19 cellular contexts compared by ENCODE assay signal in genomic region chr7:85950871-85951270, GRCh38.
A peak's percentile ranks its signal among the peaks of the same experiment; 100 is the strongest.
DNase-seq lines count a peak whose midpoint lies in the region; ATAC-seq, FAIRE-seq and TF ChIP-seq lines count a peak whose summit lies in the region.
"Had no signal": no experiment of that assay in that cellular context is flagged by ENCODE, and none has a peak within 500 bp of the region (broad histone marks: within the 10 kb centered on the region; RNA-seq: fewer than 3 reads in every experiment).

No MANE protein-coding gene starts in this region.

- H2BK20ac ChIP-seq in IMR-90 (ENCODE audit: low read depth, low read length), result no peak overlapping the region

- H3F3A ChIP-seq in neural cell (ENCODE audit: insufficient read depth, low read length, poor library complexity, severe bottlenecking), result no peaks in the 10 kb centered on the region

- no peak overlapping the region for H3K23ac ChIP-seq in IMR-90 (ENCODE audit: low read depth, low read length)

- no peak overlapping the region for H4K91ac ChIP-seq in IMR-90 (ENCODE audit: insufficient read depth, low read depth, low read length)

- TF ChIP-seq CTCF in A549 (IDR thresholded peaks at IDR 0.05) (no peak), IMR-90 (conservative IDR thresholded peaks at IDR 0.05; ENCODE audit: low read depth, low read length) (no peak), neural cell (IDR thresholded peaks at IDR 0.05; ENCODE audit: poor library complexity, severe bottlenecking) (no peak), right atrium auricular region (IDR thresholded peaks at IDR 0.05) (no peak)

- in situ Hi-C loops in IMR-90 (cut with MboI; ENCODE audit: low sequenced_read_pairs), result no loop called here

- H3K14ac ChIP-seq in IMR-90 (replicated peaks; ENCODE audit: low read depth, low read length), result no peak overlapping the region

- no peak for FAIRE-seq in A549 (lab: Jason Lieb, UNC)
- FAIRE-seq: D721Med, G401.6, GM12891, GM19239 had no signal

- H3K79me2 ChIP-seq in neural cell (replicated peaks; ENCODE audit: insufficient read depth, low read length), result no peaks in the 10 kb centered on the region

- TF ChIP-seq EP300 in A549 (IDR thresholded peaks at IDR 0.05) (no peak), neural cell (conservative IDR thresholded peaks at IDR 0.05; ENCODE audit: poor library complexity, severe bottlenecking) (peak; percentile 15)

- DNase-seq in A549 (ENCODE audit: low read depth in 1 of 2, low spot score in 1 of 2) (no peak), IMR-90 (no peak), right atrium auricular region (ENCODE audit: low spot score) (no peak), right cardiac atrium (no peak)
- DNase-seq: 8988T; AML-193; Caco-2; Calu3; CD4-positive, alpha-beta T cell; CD8-positive, alpha-beta T cell; DMS79 treated with DMSO at 0.1 percent for 48 hours; GF-D8 had no signal

- no peak overlapping the region for H2BK5ac ChIP-seq in IMR-90 (ENCODE audit: low read depth, low read length, poor library complexity, severe bottlenecking)

- dilution Hi-C loops in IMR-90 (cut with HindIII; ENCODE audit: low sequenced_read_pairs, unreplicated experiment), result no loop called here

- H3K4me3 ChIP-seq in A549 (no peak overlapping the region), IMR-90 (ENCODE audit: insufficient read depth, low read depth, low read length) (no peak overlapping the region), neural cell (ENCODE audit: low read length) (no peak overlapping the region), right atrium auricular region (no peak overlapping the region), right cardiac atrium (ENCODE audit: low read length) (no peak overlapping the region)
- H3K4me3 ChIP-seq: BLaER1 treated with 17β-estradiol and CSF1 and Interleukin-3, amounts not matched to agents 10 nM and 100 nM had no signal

- H3K36me3 ChIP-seq in IMR-90 (ENCODE audit: control insufficient read depth, insufficient read depth, low read length) (no peaks in the 10 kb centered on the region), neural cell (ENCODE audit: insufficient read depth, low read length) (no peaks in the 10 kb centered on the region), right atrium auricular region (no peaks in the 10 kb centered on the region)
- H3K36me3 ChIP-seq: BLaER1 treated with 17β-estradiol and CSF1 and Interleukin-3, amounts not matched to agents 10 nM and 100 nM had no signal

- no peak overlapping the region for H2BK15ac ChIP-seq in IMR-90 (ENCODE audit: low read depth, low read length)

- no peak for TF ChIP-seq POLR2A in A549 (IDR thresholded peaks at IDR 0.05; ENCODE audit: low read length)
- TF ChIP-seq POLR2A in IMR-90 (IDR thresholded peaks at IDR 0.05; ENCODE audit: low read depth, low read length), result no peak

- H3K4me2 ChIP-seq in A549 (no peak overlapping the region), IMR-90 (ENCODE audit: low read depth, low read length) (no peak overlapping the region), neural cell (ENCODE audit: low read length) (no peak overlapping the region)
- H3K4me2 ChIP-seq: BLaER1 treated with 17β-estradiol and CSF1 and Interleukin-3, amounts not matched to agents 10 nM and 100 nM had no signal

- H3K27ac ChIP-seq in A549 (no peak overlapping the region), IMR-90 (ENCODE audit: insufficient read depth, low read length) (no peak overlapping the region), neural cell (ENCODE audit: low read length) (no peak overlapping the region), right atrium auricular region (no peak overlapping the region), right cardiac atrium (ENCODE audit: low read length) (no peak overlapping the region)
- H3K27ac ChIP-seq: BLaER1 treated with 17β-estradiol and CSF1 and Interleukin-3, amounts not matched to agents 10 nM and 100 nM; C4-2B had no signal

- CTCF ChIA-PET in A549 (lab: Yijun Ruan, JAX) (interaction anchor here (0.6 kb wide), 1 partner anchor 495 kb away, joined by 3 read pairs; no protein-coding TSS in a partner anchor), IMR-90 (lab: Yijun Ruan, JAX) (no interaction called here)

- H3K56ac ChIP-seq in IMR-90 (ENCODE audit: extremely low read depth, insufficient read depth, low read length), result no peak overlapping the region

- H3K9me1 ChIP-seq in IMR-90 (ENCODE audit: insufficient read depth, low read length), result no peaks in the 10 kb centered on the region

- no peak overlapping the region for H4K5ac ChIP-seq in IMR-90 (ENCODE audit: low read depth, low read length)

- no peaks in the 10 kb centered on the region for H3K9me3 ChIP-seq in A549
- H3K9me3 ChIP-seq in IMR-90 (ENCODE audit: control insufficient read depth, insufficient read depth, low read length), result peaks cover 8% of the 10 kb centered on the region
- H3K9me3 ChIP-seq in neural cell (ENCODE audit: low read length), result no peaks in the 10 kb centered on the region
- peaks cover 0 to 22% of the 10 kb centered on the region in 2 donors for H3K9me3 ChIP-seq in right atrium auricular region
- no peaks in the 10 kb centered on the region for H3K9me3 ChIP-seq in right cardiac atrium (ENCODE audit: control insufficient read depth, low read length)

- H3K9me2 ChIP-seq in neural cell (ENCODE audit: insufficient read depth, low read length), result no peaks in the 10 kb centered on the region

- H2AK9ac ChIP-seq in IMR-90 (replicated peaks; ENCODE audit: low read depth, low read length, poor library complexity), result no peak overlapping the region

- ATAC-seq in A549 (no peak), IMR-90 (ENCODE audit: low read depth) (no peak), right cardiac atrium (no peak)
- ATAC-seq: CD8-positive, alpha-beta T cell had no signal

- WGBS in A549 (ENCODE audit: missing lambda C conversion rate), result 0% methylated on average over 1 of the region's 1 CpG
- WGBS in IMR-90 (ENCODE audit: extremely low coverage in 2 of 2, insufficient read length in 1 of 2), 2 experiments, result no CpG with 5 or more reads among the region's 1 CpG
- WGBS in right cardiac atrium, result 39% methylated on average over 1 of the region's 1 CpG

- H3K18ac ChIP-seq in IMR-90 (ENCODE audit: low read depth, low read length), result no peak overlapping the region

- H4K20me1 ChIP-seq in IMR-90 (ENCODE audit: insufficient read depth, low read length) (no peaks in the 10 kb centered on the region), neural cell (ENCODE audit: insufficient read depth) (no peaks in the 10 kb centered on the region)
- H4K20me1 ChIP-seq: BLaER1 treated with 17β-estradiol and CSF1 and Interleukin-3, amounts not matched to agents 10 nM and 100 nM had no signal

- BruUV-seq in IMR-90 (replicated peaks; lab: Mats Ljungman, UMichigan), result no TSS peak

- H3K9ac ChIP-seq in IMR-90 (ENCODE audit: low read depth, low read length), result no peak overlapping the region
- H3K9ac ChIP-seq in neural cell (ENCODE audit: low read length), result no peak overlapping the region
- H3K9ac ChIP-seq: BLaER1 treated with 17β-estradiol and CSF1 and Interleukin-3, amounts not matched to agents 10 nM and 100 nM had no signal

- no peaks in the 10 kb centered on the region for H3K79me1 ChIP-seq in IMR-90 (ENCODE audit: low read depth in 1 of 2, low read length in 2 of 2)

- no peak for TF ChIP-seq RAD21 in A549 (conservative IDR thresholded peaks at IDR 0.05 in 1 of 2, IDR thresholded peaks at IDR 0.05 in 1 of 2)
- no peak for TF ChIP-seq RAD21 in IMR-90 (IDR thresholded peaks at IDR 0.05; ENCODE audit: low read length)
- TF ChIP-seq RAD21 in neural cell (conservative IDR thresholded peaks at IDR 0.05), result no peak

- no peak overlapping the region for H2BK120ac ChIP-seq in IMR-90 (ENCODE audit: low read depth, low read length)

- POLR2A ChIA-PET in A549 (lab: Yijun Ruan, JAX) (no interaction called here), IMR-90 (lab: Charles Lee; ENCODE audit: unreplicated experiment) (no interaction called here)

- intact Hi-C loops in IMR-90 (cut with micrococcal nuclease), result no loop called here
- intact Hi-C loops in right cardiac atrium (cut with DNase I), result no loop called here

- no peak overlapping the region for H4K8ac ChIP-seq in IMR-90 (ENCODE audit: low read depth in 2 of 2, low read length in 2 of 2)

- no peak overlapping the region for H2AK5ac ChIP-seq in IMR-90 (ENCODE audit: low read depth, low read length)

- H2AFZ ChIP-seq in IMR-90 (replicated peaks; ENCODE audit: low read length, poor library complexity) (no peak overlapping the region), neural cell (ENCODE audit: low read depth, low read length) (no peak overlapping the region)

- no peaks in the 10 kb centered on the region for H3K4me1 ChIP-seq in A549
- no peaks in the 10 kb centered on the region for H3K4me1 ChIP-seq in IMR-90 (ENCODE audit: control insufficient read depth, insufficient read depth, low read length)
- no peaks in the 10 kb centered on the region for H3K4me1 ChIP-seq in right atrium auricular region
- no peaks in the 10 kb centered on the region for H3K4me1 ChIP-seq in right cardiac atrium (ENCODE audit: control insufficient read depth, insufficient read depth, low read length)
- H3K4me1 ChIP-seq: BLaER1 treated with 17β-estradiol and CSF1 and Interleukin-3, amounts not matched to agents 10 nM and 100 nM; Caco-2 had no signal

- H3K4ac ChIP-seq in IMR-90 (ENCODE audit: low read depth, low read length), result no peak overlapping the region

- no peaks in the 10 kb centered on the region for H3K27me3 ChIP-seq in IMR-90 (ENCODE audit: control insufficient read depth, insufficient read depth, low read length)
- H3K27me3 ChIP-seq in neural cell (ENCODE audit: insufficient read depth, low read depth, low read length), result no peaks in the 10 kb centered on the region
- no peaks in the 10 kb centered on the region for H3K27me3 ChIP-seq in right atrium auricular region
- H3K27me3 ChIP-seq in right cardiac atrium (ENCODE audit: control insufficient read depth, insufficient read depth), result no peaks in the 10 kb centered on the region
- H3K27me3 ChIP-seq: BLaER1 treated with 17β-estradiol and CSF1 and Interleukin-3, amounts not matched to agents 10 nM and 100 nM had no signal

TF ChIP-seq in A549, 52 proteins besides CTCF, POLR2A, EP300 and RAD21 (continues in another document):
- TF ChIP-seq EHF (CRISPR knock-in tag; IDR thresholded peaks at IDR 0.05) (no peak), HES2 (IDR thresholded peaks at IDR 0.05) (no peak)

TF ChIP-seq in IMR-90, 13 proteins besides CTCF, POLR2A, EP300 and RAD21 (continues in another document):
- TF ChIP-seq MXI1 (IDR thresholded peaks at IDR 0.05; ENCODE audit: borderline replicate concordance, low read depth, low read length) (no peak), RCOR1 (IDR thresholded peaks at IDR 0.05; ENCODE audit: insufficient replicate concordance, low read length) (no peak), MAFK (IDR thresholded peaks at IDR 0.05; ENCODE audit: low read depth, low read length) (peak; percentile 56; the same call in 1 of the 2 replicates), FOS (IDR thresholded peaks at IDR 0.05; ENCODE audit: low read depth, low read length) (no peak), CHD1 (IDR thresholded peaks at IDR 0.05; ENCODE audit: low read depth, low read length) (no peak)

TF ChIP-seq in neural cell, 6 proteins besides CTCF, POLR2A, EP300 and RAD21 (continues in another document):
- TF ChIP-seq MXI1 (conservative IDR thresholded peaks at IDR 0.05; ENCODE audit: poor library complexity, severe bottlenecking), result no peak
- TF ChIP-seq TAF1 (IDR thresholded peaks at IDR 0.05; ENCODE audit: low read depth), result no peak
- no peak for TF ChIP-seq SMC3 (conservative IDR thresholded peaks at IDR 0.05; ENCODE audit: poor library complexity)
- no peak for TF ChIP-seq POLR2AphosphoS5 (IDR thresholded peaks at IDR 0.05)
- TF ChIP-seq EZH2 (IDR thresholded peaks at IDR 0.05; ENCODE audit: borderline replicate concordance, insufficient read depth, low read length, poor library complexity, severe bottlenecking), result no peak
